In the genomic region with DNA sequence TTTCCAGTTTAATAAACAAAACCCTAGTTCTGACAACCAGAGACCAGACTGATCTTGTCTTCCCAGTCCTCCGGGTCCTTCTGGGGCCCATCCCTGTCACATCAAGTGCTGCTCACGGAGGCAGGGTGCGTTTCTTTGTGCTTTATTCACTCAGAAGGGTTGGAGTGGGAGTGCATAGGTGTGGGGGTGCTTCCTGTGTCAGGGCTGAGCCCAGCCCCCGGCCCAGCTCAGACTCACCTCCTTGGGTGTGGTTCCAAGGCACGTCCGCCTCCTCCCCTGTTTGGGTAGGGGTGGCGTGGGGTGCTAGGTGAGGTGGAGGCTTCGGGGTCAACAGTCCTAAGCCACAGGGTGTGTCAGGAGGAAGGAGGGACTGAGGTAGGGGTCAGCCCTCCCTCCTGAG, we compare ENCODE assay signal across 2 cellular contexts.
TF ChIP-seq lines count a peak whose summit lies in the region.

No MANE protein-coding gene starts in this region.

TF ChIP-seq in HepG2, 621 proteins besides CTCF, POLR2A, EP300 and RAD21:
- TF ChIP-seq POLR2AphosphoS2 (IDR thresholded peaks at IDR 0.05; ENCODE audit: low read depth, low read length): 0 out of 2 replicates have a peak, but pooled peaks have one; percentile 39
- no peak for TF ChIP-seq EZH2 (conservative IDR thresholded peaks at IDR 0.05; ENCODE audit: low read depth, low read length)

TF ChIP-seq in WTC11, 78 proteins besides CTCF, POLR2A, EP300 and RAD21:
- TF ChIP-seq FOXJ3 (CRISPR knock-in tag; IDR thresholded peaks at IDR 0.05; ENCODE audit: borderline replicate concordance): no peak
- TF ChIP-seq, protein P1, sequence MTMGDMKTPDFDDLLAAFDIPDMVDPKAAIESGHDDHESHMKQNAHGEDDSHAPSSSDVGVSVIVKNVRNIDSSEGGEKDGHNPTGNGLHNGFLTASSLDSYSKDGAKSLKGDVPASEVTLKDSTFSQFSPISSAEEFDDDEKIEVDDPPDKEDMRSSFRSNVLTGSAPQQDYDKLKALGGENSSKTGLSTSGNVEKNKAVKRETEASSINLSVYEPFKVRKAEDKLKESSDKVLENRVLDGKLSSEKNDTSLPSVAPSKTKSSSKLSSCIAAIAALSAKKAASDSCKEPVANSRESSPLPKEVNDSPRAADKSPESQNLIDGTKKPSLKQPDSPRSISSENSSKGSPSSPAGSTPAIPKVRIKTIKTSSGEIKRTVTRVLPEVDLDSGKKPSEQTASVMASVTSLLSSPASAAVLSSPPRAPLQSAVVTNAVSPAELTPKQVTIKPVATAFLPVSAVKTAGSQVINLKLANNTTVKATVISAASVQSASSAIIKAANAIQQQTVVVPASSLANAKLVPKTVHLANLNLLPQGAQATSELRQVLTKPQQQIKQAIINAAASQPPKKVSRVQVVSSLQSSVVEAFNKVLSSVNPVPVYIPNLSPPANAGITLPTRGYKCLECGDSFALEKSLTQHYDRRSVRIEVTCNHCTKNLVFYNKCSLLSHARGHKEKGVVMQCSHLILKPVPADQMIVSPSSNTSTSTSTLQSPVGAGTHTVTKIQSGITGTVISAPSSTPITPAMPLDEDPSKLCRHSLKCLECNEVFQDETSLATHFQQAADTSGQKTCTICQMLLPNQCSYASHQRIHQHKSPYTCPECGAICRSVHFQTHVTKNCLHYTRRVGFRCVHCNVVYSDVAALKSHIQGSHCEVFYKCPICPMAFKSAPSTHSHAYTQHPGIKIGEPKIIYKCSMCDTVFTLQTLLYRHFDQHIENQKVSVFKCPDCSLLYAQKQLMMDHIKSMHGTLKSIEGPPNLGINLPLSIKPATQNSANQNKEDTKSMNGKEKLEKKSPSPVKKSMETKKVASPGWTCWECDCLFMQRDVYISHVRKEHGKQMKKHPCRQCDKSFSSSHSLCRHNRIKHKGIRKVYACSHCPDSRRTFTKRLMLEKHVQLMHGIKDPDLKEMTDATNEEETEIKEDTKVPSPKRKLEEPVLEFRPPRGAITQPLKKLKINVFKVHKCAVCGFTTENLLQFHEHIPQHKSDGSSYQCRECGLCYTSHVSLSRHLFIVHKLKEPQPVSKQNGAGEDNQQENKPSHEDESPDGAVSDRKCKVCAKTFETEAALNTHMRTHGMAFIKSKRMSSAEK (CRISPR knock-in tag; IDR thresholded peaks at IDR 0.05; ENCODE audit: borderline replicate concordance): no peak
- no peak for TF ChIP-seq IRF2 (CRISPR knock-in tag; IDR thresholded peaks at IDR 0.05; ENCODE audit: borderline replicate concordance, low read depth)
- TF ChIP-seq, protein P2, sequence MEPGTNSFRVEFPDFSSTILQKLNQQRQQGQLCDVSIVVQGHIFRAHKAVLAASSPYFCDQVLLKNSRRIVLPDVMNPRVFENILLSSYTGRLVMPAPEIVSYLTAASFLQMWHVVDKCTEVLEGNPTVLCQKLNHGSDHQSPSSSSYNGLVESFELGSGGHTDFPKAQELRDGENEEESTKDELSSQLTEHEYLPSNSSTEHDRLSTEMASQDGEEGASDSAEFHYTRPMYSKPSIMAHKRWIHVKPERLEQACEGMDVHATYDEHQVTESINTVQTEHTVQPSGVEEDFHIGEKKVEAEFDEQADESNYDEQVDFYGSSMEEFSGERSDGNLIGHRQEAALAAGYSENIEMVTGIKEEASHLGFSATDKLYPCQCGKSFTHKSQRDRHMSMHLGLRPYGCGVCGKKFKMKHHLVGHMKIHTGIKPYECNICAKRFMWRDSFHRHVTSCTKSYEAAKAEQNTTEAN (CRISPR knock-in tag; IDR thresholded peaks at IDR 0.05): no peak
- no peak for TF ChIP-seq GABPB1 (CRISPR knock-in tag; IDR thresholded peaks at IDR 0.05)
- no peak for TF ChIP-seq TEAD4 (CRISPR knock-in tag; IDR thresholded peaks at IDR 0.05)
- no peak for TF ChIP-seq JUN (CRISPR knock-in tag; IDR thresholded peaks at IDR 0.05)
- TF ChIP-seq NR2C2 (CRISPR knock-in tag; IDR thresholded peaks at IDR 0.05): no peak
- no peak for TF ChIP-seq ZBTB21 (CRISPR knock-in tag; IDR thresholded peaks at IDR 0.05; ENCODE audit: borderline replicate concordance)
- TF ChIP-seq NR1H2 (CRISPR knock-in tag; IDR thresholded peaks at IDR 0.05): no peak
- no peak for TF ChIP-seq MYBL2 (CRISPR knock-in tag; IDR thresholded peaks at IDR 0.05)
- no peak for TF ChIP-seq RELA (CRISPR knock-in tag; IDR thresholded peaks at IDR 0.05; ENCODE audit: borderline replicate concordance)
- TF ChIP-seq, protein P3, sequence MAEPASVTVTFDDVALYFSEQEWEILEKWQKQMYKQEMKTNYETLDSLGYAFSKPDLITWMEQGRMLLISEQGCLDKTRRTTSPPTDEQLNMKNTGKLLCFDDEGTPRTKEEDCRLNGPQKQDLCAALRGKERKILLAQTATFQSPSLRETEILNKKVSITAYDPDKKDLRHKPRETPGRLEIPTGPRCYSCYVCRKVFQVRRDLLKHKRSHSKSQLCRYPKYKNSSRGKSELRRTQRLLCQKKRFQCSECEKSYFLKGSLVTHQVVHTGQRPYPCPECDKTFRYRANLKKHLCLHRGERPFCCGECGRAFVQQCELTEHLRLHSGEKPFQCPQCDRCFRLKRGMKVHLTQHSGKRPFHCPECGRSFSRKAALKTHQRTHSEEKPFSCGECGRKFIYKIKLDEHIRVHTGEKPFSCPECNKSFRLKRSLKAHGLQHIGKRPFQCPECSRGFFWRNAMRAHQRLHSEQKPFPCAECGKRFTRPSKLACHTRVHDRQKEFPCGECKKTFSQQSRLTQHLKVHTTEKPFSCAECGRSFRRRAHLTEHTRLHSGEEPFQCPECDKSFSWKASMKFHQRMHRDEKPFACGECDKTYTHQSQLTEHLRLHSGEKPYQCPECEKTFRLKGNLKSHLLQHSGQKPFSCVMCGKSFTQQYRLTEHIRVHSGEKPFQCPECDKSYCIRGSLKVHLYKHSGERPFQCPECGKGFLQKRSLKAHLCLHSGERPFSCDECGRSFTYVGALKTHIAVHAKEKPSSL (CRISPR knock-in tag; conservative IDR thresholded peaks at IDR 0.05): no peak
- TF ChIP-seq CBFB (CRISPR knock-in tag; IDR thresholded peaks at IDR 0.05; ENCODE audit: low read depth): no peak
- TF ChIP-seq, protein P4, sequence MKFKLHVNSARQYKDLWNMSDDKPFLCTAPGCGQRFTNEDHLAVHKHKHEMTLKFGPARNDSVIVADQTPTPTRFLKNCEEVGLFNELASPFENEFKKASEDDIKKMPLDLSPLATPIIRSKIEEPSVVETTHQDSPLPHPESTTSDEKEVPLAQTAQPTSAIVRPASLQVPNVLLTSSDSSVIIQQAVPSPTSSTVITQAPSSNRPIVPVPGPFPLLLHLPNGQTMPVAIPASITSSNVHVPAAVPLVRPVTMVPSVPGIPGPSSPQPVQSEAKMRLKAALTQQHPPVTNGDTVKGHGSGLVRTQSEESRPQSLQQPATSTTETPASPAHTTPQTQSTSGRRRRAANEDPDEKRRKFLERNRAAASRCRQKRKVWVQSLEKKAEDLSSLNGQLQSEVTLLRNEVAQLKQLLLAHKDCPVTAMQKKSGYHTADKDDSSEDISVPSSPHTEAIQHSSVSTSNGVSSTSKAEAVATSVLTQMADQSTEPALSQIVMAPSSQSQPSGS (CRISPR knock-in tag; IDR thresholded peaks at IDR 0.05; ENCODE audit: borderline replicate concordance, low read depth): no peak
- TF ChIP-seq PRRX2 (CRISPR knock-in tag; IDR thresholded peaks at IDR 0.05): no peak
- no peak for TF ChIP-seq NFE2L1 (CRISPR knock-in tag; IDR thresholded peaks at IDR 0.05)
